33 cellular contexts compared by ENCODE assay signal in genomic region chr3:175215833-175216232, GRCh38.
"Had no signal": no experiment of that assay in that cellular context is flagged by ENCODE, and none has a peak within 500 bp of the region (broad histone marks: within the 10 kb centered on the region; RNA-seq: fewer than 3 reads in every experiment).

No MANE protein-coding gene starts in this region.

- DNase-seq: activated effector memory CD4-positive, alpha-beta T cell treated with anti-CD3 and anti-CD28 coated beads, Interleukin-2, amount 50 U/mL, for 16 hours; activated effector memory CD4-positive, alpha-beta T cell treated with Interleukin-2 at 50 U/mL for 16 hours; activated gamma-delta T cell; activated gamma-delta T cell treated with Interleukin-2 at 50 U/mL for 16 hours; activated naive CD4-positive, alpha-beta T cell; activated naive CD4-positive, alpha-beta T cell treated with anti-CD3 and anti-CD28 coated beads for 36 hours; activated naive CD4-positive, alpha-beta T cell treated with anti-CD3 and anti-CD28 coated beads, Interleukin-2, amount 10 ng/mL, durations not matched to agents 7 days and 5 days; activated naive CD4-positive, alpha-beta T cell treated with anti-CD3 and anti-CD28 coated beads, Interleukin-2, amount 50 U/mL, for 16 hours; activated naive CD4-positive, alpha-beta T cell treated with Interleukin-2 at 50 U/mL for 16 hours; activated naive CD8-positive, alpha-beta T cell treated with anti-CD3 and anti-CD28 coated beads for 36 hours; activated naive CD8-positive, alpha-beta T cell treated with anti-CD3 and anti-CD28 coated beads, Interleukin-2, amount 10 ng/mL, durations not matched to agents 7 days and 5 days; activated naive CD8-positive, alpha-beta T cell treated with anti-CD3 and anti-CD28 coated beads, Interleukin-2, amount 50 U/mL, for 24 hours; activated T-cell treated with anti-CD3 and anti-CD28 coated beads, Interleukin-2, amount 50 U/mL, for 4 hours; activated T-cell treated with anti-CD3 and anti-CD28 coated beads, Interleukin-2, amount 50 U/mL, for 48 hours; activated T-cell treated with anti-CD3 and anti-CD28 coated beads, Interleukin-2, amount 50 U/mL, for 72 hours; adrenal gland; amniotic stem cell; amygdala; anterior cingulate cortex; aorta; body of pancreas; brain microvascular endothelial cell; caudate nucleus; central memory CD4-positive, alpha-beta T cell; cerebellar nuclear complex had no signal

- H3K27me3 ChIP-seq: adrenal gland, ascending aorta, body of pancreas, brain microvascular endothelial cell, breast epithelium, cardiac muscle cell had no signal

- FAIRE-seq: astrocyte, bronchial epithelial cell, colon had no signal

- H3K9me3 ChIP-seq: adrenal gland, ascending aorta, body of pancreas, breast epithelium had no signal

- H3K4me1 ChIP-seq: adrenal gland, body of pancreas, breast epithelium had no signal

- H3K27ac ChIP-seq: adrenal gland, ascending aorta, body of pancreas, brain microvascular endothelial cell, breast epithelium, cardiac muscle cell had no signal

- H3K36me3 ChIP-seq: adrenal gland, ascending aorta, brain microvascular endothelial cell, breast epithelium, cardiac muscle cell had no signal

- ATAC-seq: activated naive CD4-positive, alpha-beta T cell treated with anti-CD3 and anti-CD28 coated beads, Interleukin-2, amount 50 U/mL, for 72 hours; activated naive CD8-positive, alpha-beta T cell treated with anti-CD3 and anti-CD28 coated beads, Interleukin-2, amount 50 U/mL, for 24 hours; activated T-cell treated with anti-CD3 and anti-CD28 coated beads, Interleukin-2, amount 50 U/mL, for 4 hours; activated T-cell treated with anti-CD3 and anti-CD28 coated beads, Interleukin-2, amount 50 U/mL, for 72 hours; activated T-helper 17 cell treated with anti-CD3 and anti-CD28 coated beads, Interleukin-2, amount 50 U/mL, for 72 hours; body of pancreas had no signal

- H3K4me3 ChIP-seq: adrenal gland, ascending aorta, body of pancreas, breast epithelium, cardiac muscle cell had no signal
